ENCODE assay signal across 18 cellular contexts in the genomic region with DNA sequence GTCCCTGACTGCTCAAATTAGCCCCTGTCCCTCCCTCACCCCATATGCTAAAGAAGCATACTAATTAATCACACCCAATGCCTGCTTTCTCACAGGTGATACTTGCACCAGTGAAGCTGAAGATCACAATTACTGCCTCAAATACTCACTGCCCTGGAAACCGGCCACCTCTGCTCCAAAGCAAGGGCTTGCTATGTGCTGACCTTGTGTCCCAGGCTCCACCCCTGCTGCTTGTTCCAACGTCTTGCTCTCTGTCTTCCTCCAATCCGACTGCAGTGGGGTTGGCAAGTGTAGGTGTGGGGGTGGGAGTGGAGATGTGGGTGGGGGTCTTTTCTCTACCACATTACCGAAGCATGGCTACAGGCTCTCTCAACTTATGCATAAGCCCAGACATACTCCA. TPM values are rescaled to one million over a fixed set of nuclear protein-coding genes. Genes with fewer than 3 reads are reported as not detected.
DNase-seq lines count a peak whose midpoint lies in the region; ATAC-seq and TF ChIP-seq lines count a peak whose summit lies in the region.
"Had no signal": no experiment of that assay in that cellular context is flagged by ENCODE, and none has a peak within 500 bp of the region (broad histone marks: within the 10 kb centered on the region; RNA-seq: fewer than 3 reads in every experiment).

No MANE protein-coding gene starts in this region.

- H4K20me1 ChIP-seq in IMR-90 (ENCODE audit: insufficient read depth, low read length): no peaks in the 10 kb centered on the region
- H4K20me1 ChIP-seq: BLaER1 had no signal

- in situ Hi-C loops in IMR-90 (cut with MboI; ENCODE audit: low sequenced_read_pairs): no loop called here

- no CpG with 5 or more reads among the region's 4 CpGs for WGBS in IMR-90 (ENCODE audit: extremely low coverage in 2 of 2, insufficient read length in 1 of 2), 2 experiments

- H3K27ac ChIP-seq in IMR-90 (ENCODE audit: insufficient read depth, low read length): no peak overlapping the region
- H3K27ac ChIP-seq: BLaER1, C4-2B had no signal

- H2AK9ac ChIP-seq in IMR-90 (replicated peaks; ENCODE audit: low read depth, low read length, poor library complexity): no peak overlapping the region

- no peak overlapping the region for H4K8ac ChIP-seq in IMR-90 (ENCODE audit: low read depth in 2 of 2, low read length in 2 of 2)

- no peak overlapping the region for H4K91ac ChIP-seq in IMR-90 (ENCODE audit: insufficient read depth, low read depth, low read length)

- H3K27me3 Mint-ChIP-seq in HFFc6 (ENCODE audit: insufficient read depth): no peaks in the 10 kb centered on the region; the same call in 1 of the 2 replicates
- H3K27me3 Mint-ChIP-seq in immature natural killer cell (ENCODE audit: low read depth in 3 of 3): peaks cover 4 to 7% (median 4%) of the 10 kb centered on the region in 3 donors
- peaks cover 46% of the 10 kb centered on the region for H3K27me3 Mint-ChIP-seq in activated T-cell treated with anti-CD3 and anti-CD28 coated beads, Interleukin-2, amount 50 U/mL, for 72 hours (ENCODE audit: low read depth)

- ATAC-seq in IMR-90 (ENCODE audit: low read depth) (no peak), sciatic nerve (peak; percentile 58), HG03354 (IDR thresholded peaks at IDR 0.05; ENCODE audit: poor library complexity, severe bottlenecking, unreplicated experiment) (no peak)
- ATAC-seq in activated T-cell treated with anti-CD3 and anti-CD28 coated beads, Interleukin-2, amount 50 U/mL, for 72 hours (replicated peaks in 1 of 2): no peak
- ATAC-seq: CD8-positive, alpha-beta T cell; GM23338; HCT116 had no signal

- no peak overlapping the region for H2AFZ ChIP-seq in IMR-90 (replicated peaks; ENCODE audit: low read length, poor library complexity)
- H2AFZ ChIP-seq: GM23338 had no signal

- H3K14ac ChIP-seq in IMR-90 (replicated peaks; ENCODE audit: low read depth, low read length): no peak overlapping the region

- dilution Hi-C loops in IMR-90 (cut with HindIII; ENCODE audit: low sequenced_read_pairs, unreplicated experiment): no loop called here

- no peaks in the 10 kb centered on the region for H3K9me3 ChIP-seq in IMR-90 (ENCODE audit: control insufficient read depth, insufficient read depth, low read length)
- H3K9me3 ChIP-seq: BLaER1, Caco-2 had no signal

- no peaks in the 10 kb centered on the region; the same call in 1 of the 2 replicates for H3K27me3 ChIP-seq in IMR-90 (ENCODE audit: control insufficient read depth, insufficient read depth, low read length)
- H3K27me3 ChIP-seq: BLaER1 had no signal

- peak overlapping the region; percentile 15; the same call in 1 of the 2 replicates for H3K27ac Mint-ChIP-seq in HFFc6
- H3K27ac Mint-ChIP-seq in immature natural killer cell: no peak overlapping the region
- no peak overlapping the region for H3K27ac Mint-ChIP-seq in activated T-cell treated with anti-CD3 and anti-CD28 coated beads, Interleukin-2, amount 50 U/mL, for 72 hours
- H3K27ac Mint-ChIP-seq: B cell; CD4-positive, CD25-positive, alpha-beta regulatory T cell; CD8-positive, alpha-beta T cell; GM23338; H9 had no signal

- CTCF ChIA-PET in IMR-90 (lab: Yijun Ruan, JAX): no interaction called here

- no peak overlapping the region for H3K9ac ChIP-seq in IMR-90 (ENCODE audit: low read depth, low read length)
- H3K9ac ChIP-seq: BLaER1 had no signal

- no peak overlapping the region for H3K4ac ChIP-seq in IMR-90 (ENCODE audit: low read depth, low read length)

- no peak for DNase-seq in HFFc6
- no peak for DNase-seq in IMR-90
- DNase-seq in sciatic nerve (ENCODE audit: low spot score): no peak
- DNase-seq in immature natural killer cell: no peak
- no peak for DNase-seq in activated T-cell treated with anti-CD3 and anti-CD28 coated beads, Interleukin-2, amount 50 U/mL, for 72 hours
- DNase-seq: Caco-2; CD4-positive, CD25-positive, alpha-beta regulatory T cell; CD8-positive, alpha-beta T cell; DMS53; DMS79 treated with DMSO at 0.1 percent for 48 hours; GF-D8; H9 had no signal

- no peak overlapping the region for H4K5ac ChIP-seq in IMR-90 (ENCODE audit: low read depth, low read length)

- intact Hi-C loops in IMR-90 (cut with micrococcal nuclease) (no loop called here), sciatic nerve (cut with DNase I) (no loop called here)

- POLR2A ChIA-PET in IMR-90 (lab: Charles Lee; ENCODE audit: unreplicated experiment): no interaction called here

- no peak for TF ChIP-seq POLR2A in IMR-90 (IDR thresholded peaks at IDR 0.05; ENCODE audit: low read depth, low read length)

- no peak for TF ChIP-seq RAD21 in IMR-90 (IDR thresholded peaks at IDR 0.05; ENCODE audit: low read length)

- no peak overlapping the region for H2BK15ac ChIP-seq in IMR-90 (ENCODE audit: low read depth, low read length)

- TF ChIP-seq CTCF in HFFc6 (IDR thresholded peaks at IDR 0.05) (no peak), IMR-90 (conservative IDR thresholded peaks at IDR 0.05; ENCODE audit: low read depth, low read length) (no peak)

- H2AK5ac ChIP-seq in IMR-90 (ENCODE audit: low read depth, low read length): 0 out of 2 replicates have a peak overlapping the region, but pooled peaks have one; percentile 22

- H3K36me3 Mint-ChIP-seq in HFFc6 (ENCODE audit: low read depth) (peaks cover 10% of the 10 kb centered on the region), immature natural killer cell (no peaks in the 10 kb centered on the region)
- peaks cover 0 to 2% of the 10 kb centered on the region in 2 donors for H3K36me3 Mint-ChIP-seq in activated T-cell treated with anti-CD3 and anti-CD28 coated beads, Interleukin-2, amount 50 U/mL, for 72 hours (ENCODE audit: insufficient read depth in 2 of 2)
- H3K36me3 Mint-ChIP-seq: CD4-positive, CD25-positive, alpha-beta regulatory T cell; CD8-positive, alpha-beta T cell had no signal

- no peak overlapping the region for H3K56ac ChIP-seq in IMR-90 (ENCODE audit: extremely low read depth, insufficient read depth, low read length)

- peaks cover 6% of the 10 kb centered on the region for H3K4me1 ChIP-seq in IMR-90 (ENCODE audit: control insufficient read depth, insufficient read depth, low read length)
- H3K4me1 ChIP-seq: BLaER1 had no signal

- no peaks in the 10 kb centered on the region for H3K9me3 Mint-ChIP-seq in HFFc6
- H3K9me3 Mint-ChIP-seq in immature natural killer cell: peaks cover 0 to 7% (median 0%) of the 10 kb centered on the region in 6 donors
- H3K9me3 Mint-ChIP-seq in activated T-cell treated with anti-CD3 and anti-CD28 coated beads, Interleukin-2, amount 50 U/mL, for 72 hours: peaks cover 0 to 2% of the 10 kb centered on the region in 2 donors
- H3K9me3 Mint-ChIP-seq: CD8-positive, alpha-beta T cell; GM23338; H9 had no signal

- H3K79me1 ChIP-seq in IMR-90 (ENCODE audit: low read depth in 1 of 2, low read length in 2 of 2): no peaks in the 10 kb centered on the region

- H3K18ac ChIP-seq in IMR-90 (ENCODE audit: low read depth, low read length): no peak overlapping the region

- H3K4me1 Mint-ChIP-seq in HFFc6 (ENCODE audit: low read depth): peaks cover 46% of the 10 kb centered on the region
- no peaks in the 10 kb centered on the region for H3K4me1 Mint-ChIP-seq in immature natural killer cell
- peaks cover 8% of the 10 kb centered on the region for H3K4me1 Mint-ChIP-seq in activated T-cell treated with anti-CD3 and anti-CD28 coated beads, Interleukin-2, amount 50 U/mL, for 72 hours (ENCODE audit: low read depth)
- H3K4me1 Mint-ChIP-seq: B cell; CD4-positive, CD25-positive, alpha-beta regulatory T cell had no signal

- BruUV-seq in IMR-90 (replicated peaks; lab: Mats Ljungman, UMichigan): no TSS peak

- no peak overlapping the region for H2BK20ac ChIP-seq in IMR-90 (ENCODE audit: low read depth, low read length)

- H3K4me3 Mint-ChIP-seq in HFFc6 (no peak overlapping the region), immature natural killer cell (no peak overlapping the region)
- no peak overlapping the region for H3K4me3 Mint-ChIP-seq in activated T-cell treated with anti-CD3 and anti-CD28 coated beads, Interleukin-2, amount 50 U/mL, for 72 hours
- H3K4me3 Mint-ChIP-seq: B cell; CD4-positive, CD25-positive, alpha-beta regulatory T cell; CD8-positive, alpha-beta T cell; GM23338; H9 had no signal

- H3K36me3 ChIP-seq in IMR-90 (ENCODE audit: control insufficient read depth, insufficient read depth, low read length): no peaks in the 10 kb centered on the region
- H3K36me3 ChIP-seq: BLaER1 had no signal

- no peak overlapping the region for H3K4me2 ChIP-seq in IMR-90 (ENCODE audit: low read depth, low read length)
- H3K4me2 ChIP-seq: BLaER1, GM23338 had no signal

- H2BK120ac ChIP-seq in IMR-90 (ENCODE audit: low read depth, low read length): no peak overlapping the region

- H3K23ac ChIP-seq in IMR-90 (ENCODE audit: low read depth, low read length): no peak overlapping the region

- no peaks in the 10 kb centered on the region for H3K9me1 ChIP-seq in IMR-90 (ENCODE audit: insufficient read depth, low read length)

- H2BK5ac ChIP-seq in IMR-90 (ENCODE audit: low read depth, low read length, poor library complexity, severe bottlenecking): no peak overlapping the region

- H3K4me3 ChIP-seq in IMR-90 (ENCODE audit: insufficient read depth, low read depth, low read length): no peak overlapping the region
- H3K4me3 ChIP-seq: BLaER1, GM23338 had no signal

TF ChIP-seq in IMR-90, 13 proteins besides CTCF, POLR2A, EP300 and RAD21 (continues in another document):
- TF ChIP-seq MXI1 (IDR thresholded peaks at IDR 0.05; ENCODE audit: borderline replicate concordance, low read depth, low read length): no peak
- no peak for TF ChIP-seq SMC3 (IDR thresholded peaks at IDR 0.05; ENCODE audit: low read depth, low read length)
- no peak for TF ChIP-seq MAZ (IDR thresholded peaks at IDR 0.05; ENCODE audit: borderline replicate concordance, low read depth, low read length)
- TF ChIP-seq ELK1 (IDR thresholded peaks at IDR 0.05; ENCODE audit: borderline replicate concordance, low read depth, low read length): no peak
- no peak for TF ChIP-seq NFE2L2 (IDR thresholded peaks at IDR 0.05; ENCODE audit: low read depth, low read length)

RNA-seq across cellular contexts. Expression of gene PSMD6, which starts 55.7 kb away (rescaled TPM):
- 100 to 1,000 TPM; 101 to 123 (median 113) TPM for total RNA-seq in HFFc6 (2021; fragmentation: NEBNext Ultra II Directional; extraction: Animal tissue kit (Norgen Biotek cat#: 25700))
- total RNA-seq in IMR-90 (2012; rRNA removed) (91.8 and 144 TPM in 2 replicates), sciatic nerve (49.2 TPM)
- polyA plus RNA-seq in IMR-90 (2012; rRNA removed) (86.6 and 87.0 TPM in 2 replicates), immature natural killer cell (100 to 1,000 TPM in 2 of 3 donors, 10 to 100 TPM in 1; 92.3 to 161 (median 124) TPM)
- polyA plus RNA-seq in IMR-90 (2012; cell fraction: cytosol; rRNA removed): 36.9 and 48.4 TPM in 2 replicates
- polyA plus RNA-seq in IMR-90 (2012; cell fraction: nucleus; rRNA removed; ENCODE audit: low replicate concordance): 30.8 and 43.7 TPM in 2 replicates
- 10 to 100 TPM; 83.4 to 90.3 TPM for total RNA-seq in activated T-cell treated with anti-CD3 and anti-CD28 coated beads, Interleukin-2, amount 50 U/mL, for 72 hours
